Comparison of ENCODE assay signal across 20 cellular contexts in the genomic region with DNA sequence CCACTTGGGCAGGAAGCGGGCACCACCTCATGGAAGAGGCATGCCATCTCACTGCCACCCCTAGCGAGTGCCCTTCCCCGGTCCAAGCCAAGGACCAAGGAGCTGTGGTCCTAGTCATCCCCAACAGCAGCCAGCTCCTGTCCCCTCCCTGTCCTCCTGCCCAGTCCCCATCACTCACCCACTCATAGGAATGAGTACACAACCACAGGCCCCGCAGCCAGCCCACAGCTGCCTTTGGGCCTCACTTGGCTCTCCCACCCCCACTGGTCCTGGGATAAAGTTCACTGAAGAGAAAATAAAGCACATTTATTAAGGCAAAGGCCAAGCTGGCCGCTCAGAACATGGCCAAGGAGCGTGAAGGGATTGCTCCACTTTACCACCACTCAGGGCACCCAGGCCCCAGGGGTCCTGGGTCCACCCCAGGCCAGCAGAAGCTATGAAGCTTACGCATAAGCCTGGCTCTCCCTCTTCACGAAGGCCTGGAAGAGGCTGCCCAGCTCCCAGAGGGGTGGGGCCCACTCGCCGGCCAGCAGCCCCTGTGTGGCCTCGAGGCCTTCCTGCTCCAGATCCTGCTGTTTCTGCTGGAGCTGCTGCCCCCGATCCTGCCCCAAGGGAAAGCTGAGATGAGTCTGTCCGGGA. TPM values are rescaled to one million over a fixed set of nuclear protein-coding genes. Genes with fewer than 3 reads are reported as not detected.
DNase-seq lines count a peak whose midpoint lies in the region; ATAC-seq and TF ChIP-seq lines count a peak whose summit lies in the region.
"Had no signal": no experiment of that assay in that cellular context is flagged by ENCODE, and none has a peak within 500 bp of the region (broad histone marks: within the 10 kb centered on the region; RNA-seq: fewer than 3 reads in every experiment).

No MANE protein-coding gene starts in this region.

- POLR2A ChIA-PET in activated naive CD8-positive, alpha-beta T cell treated with anti-CD3 and anti-CD28 coated beads, Interleukin-2, amount 10 ng/mL, durations not matched to agents 7 days and 5 days (lab: Charles Lee), result interaction anchor here (1.9 to 2.3 kb wide), 2 partner anchors 58 to 180 kb away, joined by 6 to 7 read pairs; partner anchors contain the start of gene SP2
- POLR2A ChIA-PET in activated CD8-positive, alpha-beta T cell treated with anti-CD3 and anti-CD28 coated beads, Interleukin-2, amount 10 ng/mL, durations not matched to agents 7 days and 5 days (lab: Charles Lee), result interaction anchor here (3.7 kb wide), 1 partner anchor 58 kb away, joined by 17 read pairs; the partner anchor contains the start of gene SP2

- no peaks in the 10 kb centered on the region for H3K27me3 Mint-ChIP-seq in activated naive CD8-positive, alpha-beta T cell treated with anti-CD3 and anti-CD28 coated beads, Interleukin-2, amount 10 ng/mL, durations not matched to agents 7 days and 5 days
- H3K27me3 Mint-ChIP-seq in activated naive CD8-positive, alpha-beta T cell treated with anti-CD3 and anti-CD28 coated beads, Interleukin-2, amount 50 U/mL, for 24 hours, result no peaks in the 10 kb centered on the region
- no peaks in the 10 kb centered on the region for H3K27me3 Mint-ChIP-seq in activated CD8-positive, alpha-beta T cell treated with anti-CD3 and anti-CD28 coated beads, Interleukin-2, amount 10 ng/mL, durations not matched to agents 7 days and 5 days (ENCODE audit: low read depth)
- H3K27me3 Mint-ChIP-seq: CD4-positive, CD25-positive, alpha-beta regulatory T cell; dendritic cell treated with granulocyte-macrophage colony-stimulating factor and Interleukin-4, amounts not matched to agents 40 ng/mL and 50 ng/mL, for 4 days; stimulated activated naive B cell treated with anti-CD40 and anti-IgM and Interleukin-4, amounts not matched to agents 10 μg/mL and 1 μg/mL and 100 μg/mL, for 72 hours had no signal

- H3K4me3 ChIP-seq in NT2/D1 (ENCODE audit: insufficient read length, low read depth) (no peak overlapping the region), fibroblast of mammary gland (ENCODE audit: control insufficient read depth, low read depth, low read length) (no peak overlapping the region)
- H3K4me3 ChIP-seq: K562, mucosa of descending colon, upper lobe of right lung had no signal

- no peak for ATAC-seq in activated naive CD8-positive, alpha-beta T cell treated with anti-CD3 and anti-CD28 coated beads, Interleukin-2, amount 10 ng/mL, durations not matched to agents 7 days and 5 days (ENCODE audit: low read depth)
- ATAC-seq in activated naive CD8-positive, alpha-beta T cell treated with anti-CD3 and anti-CD28 coated beads, Interleukin-2, amount 50 U/mL, for 24 hours, result no peak
- no peak for ATAC-seq in stimulated activated effector memory CD8-positive, alpha-beta T cell treated with anti-CD3 and anti-CD28 coated beads, Interleukin-12 subunit alpha, Interleukin-12 subunit beta, amount 100 ng/mL, for 72 hours
- ATAC-seq in HG02588 (IDR thresholded peaks at IDR 0.05; ENCODE audit: unreplicated experiment), result no peak
- ATAC-seq in activated CD8-positive, alpha-beta T cell treated with anti-CD3 and anti-CD28 coated beads, Interleukin-2, amount 10 ng/mL, durations not matched to agents 7 days and 5 days, result no peak
- ATAC-seq: K562; mucosa of descending colon; stimulated activated naive B cell treated with anti-CD40 and anti-IgM and Interleukin-4, amounts not matched to agents 10 μg/mL and 1 μg/mL and 100 μg/mL, for 72 hours; upper lobe of right lung; WTC11 had no signal

- peak overlapping the region; percentile 28 for H3K27ac Mint-ChIP-seq in activated naive CD8-positive, alpha-beta T cell treated with anti-CD3 and anti-CD28 coated beads, Interleukin-2, amount 10 ng/mL, durations not matched to agents 7 days and 5 days
- no peak overlapping the region for H3K27ac Mint-ChIP-seq in activated naive CD8-positive, alpha-beta T cell treated with anti-CD3 and anti-CD28 coated beads, Interleukin-2, amount 50 U/mL, for 24 hours
- H3K27ac Mint-ChIP-seq in stimulated activated effector memory CD8-positive, alpha-beta T cell treated with anti-CD3 and anti-CD28 coated beads, Interleukin-12 subunit alpha, Interleukin-12 subunit beta, amount 100 ng/mL, for 72 hours, result peak overlapping the region; percentile 64
- H3K27ac Mint-ChIP-seq in activated CD8-positive, alpha-beta T cell treated with anti-CD3 and anti-CD28 coated beads, Interleukin-2, amount 10 ng/mL, durations not matched to agents 7 days and 5 days, result no peak overlapping the region
- H3K27ac Mint-ChIP-seq: dendritic cell treated with granulocyte-macrophage colony-stimulating factor and Interleukin-4, amounts not matched to agents 40 ng/mL and 50 ng/mL, for 4 days; stimulated activated naive B cell treated with anti-CD40 and anti-IgM and Interleukin-4, amounts not matched to agents 10 μg/mL and 1 μg/mL and 100 μg/mL, for 72 hours; WTC11 had no signal

- TF ChIP-seq CTCF in fibroblast of mammary gland (conservative IDR thresholded peaks at IDR 0.05; ENCODE audit: control insufficient read depth, insufficient read depth, low read depth, low read length), result no peak

- no peaks in the 10 kb centered on the region for H3K27me3 ChIP-seq in NT2/D1 (ENCODE audit: insufficient read depth, insufficient read length)
- H3K27me3 ChIP-seq: upper lobe of right lung had no signal

- H3K4me1 ChIP-seq in NT2/D1 (ENCODE audit: insufficient read depth, insufficient read length), result peaks cover 13% of the 10 kb centered on the region

- CTCF ChIA-PET in activated CD8-positive, alpha-beta T cell treated with anti-CD3 and anti-CD28 coated beads, Interleukin-2, amount 10 ng/mL, durations not matched to agents 7 days and 5 days (lab: Charles Lee), result interaction anchor here (1.2 to 3.9 kb wide), 2 partner anchors 49 to 52 kb away, joined by 6 to 27 read pairs; no protein-coding TSS in a partner anchor

- H3K9me3 Mint-ChIP-seq in activated naive CD8-positive, alpha-beta T cell treated with anti-CD3 and anti-CD28 coated beads, Interleukin-2, amount 10 ng/mL, durations not matched to agents 7 days and 5 days, result no peaks in the 10 kb centered on the region
- no peaks in the 10 kb centered on the region for H3K9me3 Mint-ChIP-seq in activated naive CD8-positive, alpha-beta T cell treated with anti-CD3 and anti-CD28 coated beads, Interleukin-2, amount 50 U/mL, for 24 hours
- H3K9me3 Mint-ChIP-seq in stimulated activated effector memory CD8-positive, alpha-beta T cell treated with anti-CD3 and anti-CD28 coated beads, Interleukin-12 subunit alpha, Interleukin-12 subunit beta, amount 100 ng/mL, for 72 hours, result no peaks in the 10 kb centered on the region
- no peaks in the 10 kb centered on the region for H3K9me3 Mint-ChIP-seq in activated CD8-positive, alpha-beta T cell treated with anti-CD3 and anti-CD28 coated beads, Interleukin-2, amount 10 ng/mL, durations not matched to agents 7 days and 5 days (ENCODE audit: insufficient read depth)
- H3K9me3 Mint-ChIP-seq: CD4-positive, CD25-positive, alpha-beta regulatory T cell; dendritic cell treated with granulocyte-macrophage colony-stimulating factor and Interleukin-4, amounts not matched to agents 40 ng/mL and 50 ng/mL, for 4 days; stimulated activated naive B cell treated with anti-CD40 and anti-IgM and Interleukin-4, amounts not matched to agents 10 μg/mL and 1 μg/mL and 100 μg/mL, for 72 hours; WTC11 had no signal

- peak overlapping the region; percentile 28 for H3K9ac ChIP-seq in NT2/D1 (ENCODE audit: insufficient read length, low read depth)

- no peak overlapping the region for H3K4me3 Mint-ChIP-seq in activated naive CD8-positive, alpha-beta T cell treated with anti-CD3 and anti-CD28 coated beads, Interleukin-2, amount 10 ng/mL, durations not matched to agents 7 days and 5 days
- no peak overlapping the region for H3K4me3 Mint-ChIP-seq in activated naive CD8-positive, alpha-beta T cell treated with anti-CD3 and anti-CD28 coated beads, Interleukin-2, amount 50 U/mL, for 24 hours
- no peak overlapping the region for H3K4me3 Mint-ChIP-seq in stimulated activated effector memory CD8-positive, alpha-beta T cell treated with anti-CD3 and anti-CD28 coated beads, Interleukin-12 subunit alpha, Interleukin-12 subunit beta, amount 100 ng/mL, for 72 hours
- no peak overlapping the region for H3K4me3 Mint-ChIP-seq in activated CD8-positive, alpha-beta T cell treated with anti-CD3 and anti-CD28 coated beads, Interleukin-2, amount 10 ng/mL, durations not matched to agents 7 days and 5 days
- H3K4me3 Mint-ChIP-seq: dendritic cell treated with granulocyte-macrophage colony-stimulating factor and Interleukin-4, amounts not matched to agents 40 ng/mL and 50 ng/mL, for 4 days; stimulated activated naive B cell treated with anti-CD40 and anti-IgM and Interleukin-4, amounts not matched to agents 10 μg/mL and 1 μg/mL and 100 μg/mL, for 72 hours; WTC11 had no signal

- DNase-seq in activated naive CD8-positive, alpha-beta T cell treated with anti-CD3 and anti-CD28 coated beads, Interleukin-2, amount 10 ng/mL, durations not matched to agents 7 days and 5 days, result no peak
- DNase-seq in activated naive CD8-positive, alpha-beta T cell treated with anti-CD3 and anti-CD28 coated beads, Interleukin-2, amount 50 U/mL, for 24 hours, result no peak
- DNase-seq in NT2/D1 (ENCODE audit: low read depth, low spot score) (no peak), fibroblast of mammary gland (ENCODE audit: low read depth) (peak; percentile 58), NCI-H446 treated with DMSO at 0.1 percent for 48 hours (lab: John Stamatoyannopoulos, UW) (no peak)
- no peak for DNase-seq in stimulated activated effector memory CD8-positive, alpha-beta T cell treated with anti-CD3 and anti-CD28 coated beads, Interleukin-12 subunit alpha, Interleukin-12 subunit beta, amount 100 ng/mL, for 72 hours (ENCODE audit: low spot score in 2 of 2)
- no peak for DNase-seq in activated CD8-positive, alpha-beta T cell treated with anti-CD3 and anti-CD28 coated beads, Interleukin-2, amount 10 ng/mL, durations not matched to agents 7 days and 5 days
- DNase-seq: CD4-positive, CD25-positive, alpha-beta regulatory T cell; DMS79; mucosa of descending colon; NCI-H1092; SHP77; stimulated activated naive B cell treated with anti-CD40 and anti-IgM and Interleukin-4, amounts not matched to agents 10 μg/mL and 1 μg/mL and 100 μg/mL, for 72 hours; T-helper 1 cell; upper lobe of right lung had no signal

- H3K36me3 Mint-ChIP-seq in activated naive CD8-positive, alpha-beta T cell treated with anti-CD3 and anti-CD28 coated beads, Interleukin-2, amount 10 ng/mL, durations not matched to agents 7 days and 5 days, result peaks cover 3% of the 10 kb centered on the region
- H3K36me3 Mint-ChIP-seq in activated naive CD8-positive, alpha-beta T cell treated with anti-CD3 and anti-CD28 coated beads, Interleukin-2, amount 50 U/mL, for 24 hours (ENCODE audit: low read depth), result no peaks in the 10 kb centered on the region
- peaks cover 6% of the 10 kb centered on the region for H3K36me3 Mint-ChIP-seq in stimulated activated effector memory CD8-positive, alpha-beta T cell treated with anti-CD3 and anti-CD28 coated beads, Interleukin-12 subunit alpha, Interleukin-12 subunit beta, amount 100 ng/mL, for 72 hours
- no peaks in the 10 kb centered on the region for H3K36me3 Mint-ChIP-seq in activated CD8-positive, alpha-beta T cell treated with anti-CD3 and anti-CD28 coated beads, Interleukin-2, amount 10 ng/mL, durations not matched to agents 7 days and 5 days (ENCODE audit: low read depth)
- H3K36me3 Mint-ChIP-seq: WTC11 had no signal

- no peaks in the 10 kb centered on the region for H3K9me3 ChIP-seq in NT2/D1 (ENCODE audit: insufficient read depth, low read length)
- H3K9me3 ChIP-seq: mucosa of descending colon, upper lobe of right lung had no signal

- peaks cover 46% of the 10 kb centered on the region for H3K36me3 ChIP-seq in NT2/D1 (ENCODE audit: insufficient read depth, insufficient read length, low read length)

- peaks cover 40% of the 10 kb centered on the region for H3K4me1 Mint-ChIP-seq in activated naive CD8-positive, alpha-beta T cell treated with anti-CD3 and anti-CD28 coated beads, Interleukin-2, amount 10 ng/mL, durations not matched to agents 7 days and 5 days
- peaks cover 41% of the 10 kb centered on the region for H3K4me1 Mint-ChIP-seq in activated naive CD8-positive, alpha-beta T cell treated with anti-CD3 and anti-CD28 coated beads, Interleukin-2, amount 50 U/mL, for 24 hours
- peaks cover 42% of the 10 kb centered on the region for H3K4me1 Mint-ChIP-seq in stimulated activated effector memory CD8-positive, alpha-beta T cell treated with anti-CD3 and anti-CD28 coated beads, Interleukin-12 subunit alpha, Interleukin-12 subunit beta, amount 100 ng/mL, for 72 hours
- H3K4me1 Mint-ChIP-seq in activated CD8-positive, alpha-beta T cell treated with anti-CD3 and anti-CD28 coated beads, Interleukin-2, amount 10 ng/mL, durations not matched to agents 7 days and 5 days (ENCODE audit: low read depth), result peaks cover 39% of the 10 kb centered on the region

RNA-seq across cellular contexts. Expression of gene SCRN2, which starts 3.6 kb away (rescaled TPM):
- 10 to 100 TPM; 38.0 to 39.6 TPM for total RNA-seq in activated naive CD8-positive, alpha-beta T cell treated with anti-CD3 and anti-CD28 coated beads, Interleukin-2, amount 10 ng/mL, durations not matched to agents 7 days and 5 days
- total RNA-seq in activated CD8-positive, alpha-beta T cell treated with anti-CD3 and anti-CD28 coated beads, Interleukin-2, amount 10 ng/mL, durations not matched to agents 7 days and 5 days, result 10 to 100 TPM; 24.1 to 24.8 TPM

RNA-seq across cellular contexts. Expression of gene LRRC46, which starts 6.0 kb away (rescaled TPM):
- total RNA-seq in activated naive CD8-positive, alpha-beta T cell treated with anti-CD3 and anti-CD28 coated beads, Interleukin-2, amount 10 ng/mL, durations not matched to agents 7 days and 5 days, result under 1 TPM; 0.42 to 0.43 TPM
- under 1 TPM; 0.82 to 0.97 TPM for total RNA-seq in activated CD8-positive, alpha-beta T cell treated with anti-CD3 and anti-CD28 coated beads, Interleukin-2, amount 10 ng/mL, durations not matched to agents 7 days and 5 days
- total RNA-seq: epithelial cell of proximal tubule had no signal

RNA-seq across cellular contexts. Expression of gene MRPL10, which starts 6.2 kb away (rescaled TPM):
- 10 to 100 TPM; 49.7 to 50.3 TPM for total RNA-seq in activated naive CD8-positive, alpha-beta T cell treated with anti-CD3 and anti-CD28 coated beads, Interleukin-2, amount 10 ng/mL, durations not matched to agents 7 days and 5 days
- total RNA-seq in activated CD8-positive, alpha-beta T cell treated with anti-CD3 and anti-CD28 coated beads, Interleukin-2, amount 10 ng/mL, durations not matched to agents 7 days and 5 days, result 10 to 100 TPM; 37.9 to 41.6 TPM

RNA-seq across cellular contexts. Expression of gene SP6, which starts 13.4 kb away (rescaled TPM):
- under 1 TPM; 0.09 to 0.22 TPM for total RNA-seq in activated naive CD8-positive, alpha-beta T cell treated with anti-CD3 and anti-CD28 coated beads, Interleukin-2, amount 10 ng/mL, durations not matched to agents 7 days and 5 days
- total RNA-seq in activated CD8-positive, alpha-beta T cell treated with anti-CD3 and anti-CD28 coated beads, Interleukin-2, amount 10 ng/mL, durations not matched to agents 7 days and 5 days, result under 1 TPM in 1 of 2 experiments, not detected in 1; 0.05 TPM

RNA-seq across cellular contexts. Expression of gene OSBPL7, which starts 15.9 kb away (rescaled TPM):
- 10 to 100 TPM; 50.8 to 50.9 TPM for total RNA-seq in activated naive CD8-positive, alpha-beta T cell treated with anti-CD3 and anti-CD28 coated beads, Interleukin-2, amount 10 ng/mL, durations not matched to agents 7 days and 5 days
- total RNA-seq in activated CD8-positive, alpha-beta T cell treated with anti-CD3 and anti-CD28 coated beads, Interleukin-2, amount 10 ng/mL, durations not matched to agents 7 days and 5 days, result 10 to 100 TPM; 33.0 to 33.6 TPM

Comparison
In these comparisons a context has a peak if more than half of its experiments do, and no peak if none do; other contexts are left out.
1. H3K27ac Mint-ChIP-seq: peak in activated naive CD8-positive, alpha-beta T cell treated with anti-CD3 and anti-CD28 coated beads, Interleukin-2, amount 10 ng/mL, durations not matched to agents 7 days and 5 days (single experiment) and stimulated activated effector memory CD8-positive, alpha-beta T cell treated with anti-CD3 and anti-CD28 coated beads, Interleukin-12 subunit alpha, Interleukin-12 subunit beta, amount 100 ng/mL, for 72 hours (single experiment); none in activated naive CD8-positive, alpha-beta T cell treated with anti-CD3 and anti-CD28 coated beads, Interleukin-2, amount 50 U/mL, for 24 hours (single experiment) and activated CD8-positive, alpha-beta T cell treated with anti-CD3 and anti-CD28 coated beads, Interleukin-2, amount 10 ng/mL, durations not matched to agents 7 days and 5 days (single experiment).